15 cellular contexts compared by ENCODE assay signal in genomic region chr5:116370886-116371285, GRCh38.
DNase-seq lines count a peak whose midpoint lies in the region; ATAC-seq, FAIRE-seq and TF ChIP-seq lines count a peak whose summit lies in the region.
"Had no signal": no experiment of that assay in that cellular context is flagged by ENCODE, and none has a peak within 500 bp of the region (broad histone marks: within the 10 kb centered on the region; RNA-seq: fewer than 3 reads in every experiment).

No MANE protein-coding gene starts in this region.

- H4K20me1 ChIP-seq in astrocyte (ENCODE audit: insufficient read depth, low read length), result no peaks in the 10 kb centered on the region

- no peak overlapping the region for H3K27ac ChIP-seq in astrocyte (ENCODE audit: low read depth, low read length)

- H3K4me1 Mint-ChIP-seq in astrocyte (ENCODE audit: low read depth, unreplicated experiment), result peaks cover 4% of the 10 kb centered on the region

- no peaks in the 10 kb centered on the region for H3K4me1 ChIP-seq in astrocyte (ENCODE audit: insufficient read depth, low read length)

- TF ChIP-seq CTCF in astrocyte (IDR thresholded peaks at IDR 0.05; ENCODE audit: insufficient read depth, low read depth, low read length), result no peak
- TF ChIP-seq CTCF in GM13976 (IDR thresholded peaks at IDR 0.05; ENCODE audit: borderline replicate concordance, control extremely low read depth, extremely low read depth, insufficient read depth, missing control alignments), result no peak
- no peak for TF ChIP-seq CTCF in GM10266 (IDR thresholded peaks at IDR 0.05; ENCODE audit: control insufficient read depth, insufficient read depth, low read depth, missing control alignments)

- no peak overlapping the region for H3K4me2 ChIP-seq in astrocyte (ENCODE audit: low read length)

- no peak overlapping the region for H3K27ac Mint-ChIP-seq in astrocyte (ENCODE audit: unreplicated experiment)

- intact Hi-C loops in sciatic nerve (cut with DNase I), result no loop called here

- no peaks in the 10 kb centered on the region for H3K79me2 ChIP-seq in astrocyte (ENCODE audit: insufficient read depth, low read length)

- H2AFZ ChIP-seq in astrocyte (ENCODE audit: low read depth, low read length), result no peak overlapping the region

- H3K36me3 Mint-ChIP-seq in astrocyte (ENCODE audit: low read depth, unreplicated experiment), result no peaks in the 10 kb centered on the region

- DNase-seq in DMS79 treated with DMSO at 0.1 percent for 48 hours (lab: John Stamatoyannopoulos, UW) (peak; percentile 34), DMS79 (lab: John Stamatoyannopoulos, UW) (no peak), astrocyte (ENCODE audit: low read depth) (peak; percentile 34), glomerular endothelial cell (ENCODE audit: extremely low read depth, low read depth, low spot score) (peak; percentile 33), sciatic nerve (ENCODE audit: low spot score) (no peak), GM13976 (ENCODE audit: low spot score) (no peak), NCI-H526 treated with DMSO at 0.1 percent for 48 hours (lab: John Stamatoyannopoulos, UW) (no peak), GM10266 (ENCODE audit: extremely low spot score) (no peak)
- DNase-seq: 8988T; activated CD8-positive, alpha-beta memory T cell treated with anti-CD3 and anti-CD28 coated beads, Interleukin-2, amount 50 U/mL, for 4 hours; effector memory CD4-positive, alpha-beta T cell; NCI-H1105 treated with DMSO at 0.1 percent for 48 hours; NCI-H510A; SIG-M5 had no signal

- H3K9me3 ChIP-seq in astrocyte (ENCODE audit: insufficient read depth, low read depth, low read length), result no peaks in the 10 kb centered on the region
- H3K9me3 ChIP-seq: tibial nerve had no signal

- no peak for FAIRE-seq in astrocyte (lab: Jason Lieb, UNC)

- in situ Hi-C loops in GM13976 (cut with MboI; ENCODE audit: low sequenced_read_pairs, unreplicated experiment), result no loop called here

- H3K27me3 ChIP-seq in astrocyte (ENCODE audit: insufficient read depth, low read length), result no peaks in the 10 kb centered on the region
- H3K27me3 ChIP-seq: tibial nerve had no signal

- H3K9ac ChIP-seq in astrocyte (ENCODE audit: low read length), result no peak overlapping the region

- H3K9me3 Mint-ChIP-seq in astrocyte (ENCODE audit: unreplicated experiment), result no peaks in the 10 kb centered on the region

- no peaks in the 10 kb centered on the region for H3K36me3 ChIP-seq in astrocyte (ENCODE audit: insufficient read depth, low read length)
- H3K36me3 ChIP-seq: tibial nerve had no signal

- peak; percentile 53 for ATAC-seq in sciatic nerve

- H3K27me3 Mint-ChIP-seq in astrocyte (ENCODE audit: low read depth, unreplicated experiment), result no peaks in the 10 kb centered on the region

- H3K4me3 ChIP-seq in astrocyte (ENCODE audit: insufficient read depth, low read depth, low read length), result no peak overlapping the region
- H3K4me3 ChIP-seq: tibial nerve had no signal

- no peak overlapping the region for H3K4me3 Mint-ChIP-seq in astrocyte (ENCODE audit: unreplicated experiment)

Comparison
In these comparisons a context has a peak if more than half of its experiments do, and no peak if none do; other contexts are left out.
1. DNase-seq: peak in DMS79 treated with DMSO at 0.1 percent for 48 hours (single experiment), astrocyte (single experiment) and glomerular endothelial cell (single experiment); none in DMS79 (single experiment), sciatic nerve (single experiment), GM13976 (single experiment), NCI-H526 treated with DMSO at 0.1 percent for 48 hours (single experiment) and GM10266 (single experiment).